24 cellular contexts compared by ENCODE assay signal in the genomic region with DNA sequence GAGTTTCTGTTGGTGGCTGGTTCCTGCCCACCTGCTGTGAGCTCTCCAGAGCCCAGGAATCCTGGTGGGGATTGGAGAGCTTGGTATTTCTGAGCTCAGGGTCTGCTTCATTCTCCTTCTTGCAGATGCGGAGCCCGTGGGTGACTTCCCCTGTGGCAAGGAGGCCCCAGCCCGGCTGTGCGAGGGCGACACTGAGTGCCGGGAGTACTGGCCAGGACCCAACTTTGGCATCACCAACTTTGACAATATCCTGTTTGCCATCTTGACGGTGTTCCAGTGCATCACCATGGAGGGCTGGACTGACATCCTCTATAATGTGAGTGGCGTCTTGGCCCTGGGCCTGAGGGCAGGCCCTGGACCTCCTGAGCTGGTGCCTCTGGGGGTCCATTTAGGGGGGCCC. TPM values are rescaled to one million over a fixed set of nuclear protein-coding genes. Genes with fewer than 3 reads are reported as not detected.
DNase-seq lines count a peak whose midpoint lies in the region; ATAC-seq and TF ChIP-seq lines count a peak whose summit lies in the region.
"Had no signal": no experiment of that assay in that cellular context is flagged by ENCODE, and none has a peak within 500 bp of the region (broad histone marks: within the 10 kb centered on the region; RNA-seq: fewer than 3 reads in every experiment).

No MANE protein-coding gene starts in this region.

- no peak overlapping the region for H4K91ac ChIP-seq in mesenchymal stem cell (ENCODE audit: low read length)

- H3K27ac ChIP-seq in angular gyrus (ENCODE audit: low read depth, low read length) (peak overlapping the region; percentile 73), mesenchymal stem cell (ENCODE audit: low read length, poor library complexity, severe bottlenecking) (no peak overlapping the region)
- H3K27ac ChIP-seq: A549; BLaER1 treated with 17β-estradiol and CSF1 and Interleukin-3, amounts not matched to agents 10 nM and 100 nM had no signal

- H3K36me3 ChIP-seq in mesenchymal stem cell (ENCODE audit: control insufficient read depth in 1 of 2, insufficient read depth in 2 of 2, low read depth in 1 of 2, low read length in 2 of 2) = no peaks in the 10 kb centered on the region
- H3K36me3 ChIP-seq: BE2C; BLaER1 treated with 17β-estradiol and CSF1 and Interleukin-3, amounts not matched to agents 10 nM and 100 nM; HAP-1 had no signal

- peak; percentile 7 for ATAC-seq in stimulated activated effector memory CD8-positive, alpha-beta T cell treated with anti-CD3 and anti-CD28 coated beads, Interleukin-12 subunit alpha, Interleukin-12 subunit beta, amount 100 ng/mL, for 72 hours
- no peak for ATAC-seq in GM21360 (IDR thresholded peaks at IDR 0.05; ENCODE audit: unreplicated experiment)
- no peak for ATAC-seq in HG03025 (IDR thresholded peaks at IDR 0.05; ENCODE audit: low FRiP score, unreplicated experiment)
- ATAC-seq: A549, GM12878, GM23338 had no signal

- no peak for DNase-seq in nephron progenitor cell
- DNase-seq in stimulated activated effector memory CD8-positive, alpha-beta T cell treated with anti-CD3 and anti-CD28 coated beads, Interleukin-12 subunit alpha, Interleukin-12 subunit beta, amount 100 ng/mL, for 72 hours (ENCODE audit: low spot score in 2 of 2) = no peak
- no peak for DNase-seq in mesenchymal stem cell
- no peak for DNase-seq in NCI-H2196 (lab: John Stamatoyannopoulos, UW; ENCODE audit: unreplicated experiment)
- DNase-seq: 8988T; ACHN; AML-193; BE2C; CD4-positive, alpha-beta T cell; CD8-positive, alpha-beta memory T cell; DMS 273 treated with DMSO at 0.1 percent for 48 hours; DMS79; EL; GDM1; HFFc6 had no signal

- WGBS in mesenchymal stem cell = 92% methylated on average over 8 of the region's 8 CpGs

- H3K14ac ChIP-seq in mesenchymal stem cell (ENCODE audit: low read length in 2 of 2) = no peak overlapping the region

- no peak overlapping the region for H2AK5ac ChIP-seq in mesenchymal stem cell (ENCODE audit: low read length, severe bottlenecking)

- H3K36me3 Mint-ChIP-seq in nephron progenitor cell (ENCODE audit: low read depth) = no peaks in the 10 kb centered on the region
- H3K36me3 Mint-ChIP-seq in stimulated activated effector memory CD8-positive, alpha-beta T cell treated with anti-CD3 and anti-CD28 coated beads, Interleukin-12 subunit alpha, Interleukin-12 subunit beta, amount 100 ng/mL, for 72 hours = no peaks in the 10 kb centered on the region
- H3K36me3 Mint-ChIP-seq: CD14-positive monocyte; CD8-positive, alpha-beta memory T cell had no signal

- peaks cover 0 to 2% of the 10 kb centered on the region in 2 experiments for H3K27me3 ChIP-seq in mesenchymal stem cell (ENCODE audit: control insufficient read depth in 1 of 2, insufficient read depth in 1 of 2, low read length in 2 of 2)
- H3K27me3 ChIP-seq: BE2C; BLaER1 treated with 17β-estradiol and CSF1 and Interleukin-3, amounts not matched to agents 10 nM and 100 nM had no signal

- H3K9me3 ChIP-seq in mesenchymal stem cell (ENCODE audit: control insufficient read depth, low read length) = no peaks in the 10 kb centered on the region
- H3K9me3 ChIP-seq: A549; BE2C; BLaER1 treated with 17β-estradiol and CSF1 and Interleukin-3, amounts not matched to agents 10 nM and 100 nM; HAP-1 had no signal

- no peak overlapping the region for H3K4ac ChIP-seq in mesenchymal stem cell (ENCODE audit: low read depth in 1 of 2, low read length in 2 of 2)

- no peak overlapping the region for H2BK15ac ChIP-seq in mesenchymal stem cell (ENCODE audit: low read depth, poor library complexity, severe bottlenecking)

- no peak overlapping the region for H2AFZ ChIP-seq in mesenchymal stem cell (ENCODE audit: low read depth, low read length)
- H2AFZ ChIP-seq: GM23338 had no signal

- H3K4me1 Mint-ChIP-seq in nephron progenitor cell = peaks cover 29% of the 10 kb centered on the region
- peaks cover 7% of the 10 kb centered on the region for H3K4me1 Mint-ChIP-seq in stimulated activated effector memory CD8-positive, alpha-beta T cell treated with anti-CD3 and anti-CD28 coated beads, Interleukin-12 subunit alpha, Interleukin-12 subunit beta, amount 100 ng/mL, for 72 hours
- H3K4me1 Mint-ChIP-seq: CD14-positive monocyte; CD8-positive, alpha-beta memory T cell; GM23338 had no signal

- no peak overlapping the region for H4K8ac ChIP-seq in mesenchymal stem cell (ENCODE audit: low read length)

- H3K4me1 ChIP-seq in mesenchymal stem cell (ENCODE audit: control insufficient read depth, insufficient read depth, low read depth, low read length) = peaks cover 1% of the 10 kb centered on the region
- H3K4me1 ChIP-seq: A549; BE2C; BLaER1 treated with 17β-estradiol and CSF1 and Interleukin-3, amounts not matched to agents 10 nM and 100 nM; HAP-1 had no signal

- H3K27ac Mint-ChIP-seq in nephron progenitor cell = peak overlapping the region; percentile 84
- no peak overlapping the region for H3K27ac Mint-ChIP-seq in stimulated activated effector memory CD8-positive, alpha-beta T cell treated with anti-CD3 and anti-CD28 coated beads, Interleukin-12 subunit alpha, Interleukin-12 subunit beta, amount 100 ng/mL, for 72 hours
- H3K27ac Mint-ChIP-seq: CD14-positive monocyte; CD4-positive, alpha-beta T cell; CD8-positive, alpha-beta memory T cell; GM23338; HFFc6 had no signal

- H3K9me3 Mint-ChIP-seq in nephron progenitor cell = peaks cover 10% of the 10 kb centered on the region
- H3K9me3 Mint-ChIP-seq in stimulated activated effector memory CD8-positive, alpha-beta T cell treated with anti-CD3 and anti-CD28 coated beads, Interleukin-12 subunit alpha, Interleukin-12 subunit beta, amount 100 ng/mL, for 72 hours = no peaks in the 10 kb centered on the region
- H3K9me3 Mint-ChIP-seq: CD4-positive, alpha-beta T cell had no signal

- H2BK5ac ChIP-seq in mesenchymal stem cell (ENCODE audit: low read depth, low read length, poor library complexity, severe bottlenecking) = no peak overlapping the region

- H3K27me3 Mint-ChIP-seq in nephron progenitor cell (ENCODE audit: low read depth, poor library complexity) = peaks cover 7% of the 10 kb centered on the region

- H3K79me1 ChIP-seq in mesenchymal stem cell (replicated peaks; ENCODE audit: low read length, poor library complexity, severe bottlenecking) = no peaks in the 10 kb centered on the region

- H3K23ac ChIP-seq in mesenchymal stem cell (ENCODE audit: low read length in 2 of 2) = no peak overlapping the region

- no peak overlapping the region for H3K4me2 ChIP-seq in mesenchymal stem cell (ENCODE audit: low read length, poor library complexity, severe bottlenecking)
- H3K4me2 ChIP-seq: A549; BLaER1 treated with 17β-estradiol and CSF1 and Interleukin-3, amounts not matched to agents 10 nM and 100 nM; GM23338 had no signal

- no peak overlapping the region for H3K9ac ChIP-seq in mesenchymal stem cell (ENCODE audit: low read length)
- H3K9ac ChIP-seq: BLaER1 treated with 17β-estradiol and CSF1 and Interleukin-3, amounts not matched to agents 10 nM and 100 nM had no signal

- H2BK12ac ChIP-seq in mesenchymal stem cell (ENCODE audit: low read length in 2 of 2) = no peak overlapping the region

- H3K4me3 ChIP-seq in mesenchymal stem cell (ENCODE audit: insufficient read depth in 1 of 2, low read depth in 1 of 2, low read length in 2 of 2) = no peak overlapping the region
- H3K4me3 ChIP-seq: A549; BLaER1 treated with 17β-estradiol and CSF1 and Interleukin-3, amounts not matched to agents 10 nM and 100 nM; GM12878; GM23338; HAP-1 had no signal

- H3K18ac ChIP-seq in mesenchymal stem cell (ENCODE audit: low read depth in 1 of 2, low read length in 2 of 2) = no peak overlapping the region

- H3K4me3 Mint-ChIP-seq in nephron progenitor cell = no peak overlapping the region
- no peak overlapping the region for H3K4me3 Mint-ChIP-seq in stimulated activated effector memory CD8-positive, alpha-beta T cell treated with anti-CD3 and anti-CD28 coated beads, Interleukin-12 subunit alpha, Interleukin-12 subunit beta, amount 100 ng/mL, for 72 hours
- H3K4me3 Mint-ChIP-seq: CD14-positive monocyte; CD4-positive, alpha-beta T cell; CD8-positive, alpha-beta memory T cell; GM23338; HFFc6 had no signal

- no peak for TF ChIP-seq CTCF in nephron progenitor cell (IDR thresholded peaks at IDR 0.05)

- H2BK120ac ChIP-seq in mesenchymal stem cell (ENCODE audit: low read depth, low read length) = no peak overlapping the region

RNA-seq across cellular contexts. Expression of a gene that starts 39.5 kb away (rescaled TPM):
- polyA plus RNA-seq in mesenchymal stem cell (2013, experiment 1 of 2) = 0.08 TPM
- 0.12 TPM for polyA plus RNA-seq in mesenchymal stem cell (2013, experiment 2 of 2)
- polyA plus RNA-seq: CD14-positive monocyte; CD8-positive, alpha-beta memory T cell had no signal
